In genomic region chr20:35284992-35285805, GRCh38 we compare ENCODE assay signal across 1 cellular context.
TF ChIP-seq lines count a peak whose summit lies in the region.

No MANE protein-coding gene starts in this region.

TF ChIP-seq in HepG2, 621 proteins besides CTCF, POLR2A, EP300 and RAD21 (continued from another document and continues in another):
- TF ChIP-seq ZNF512B (CRISPR knock-in tag; IDR thresholded peaks at IDR 0.05; ENCODE audit: borderline replicate concordance), result no peak
- TF ChIP-seq IKZF5 (CRISPR knock-in tag; IDR thresholded peaks at IDR 0.05), result no peak
- no peak for TF ChIP-seq TCF7L2 (IDR thresholded peaks at IDR 0.05; ENCODE audit: low read depth, low read length)
- no peak; the same call in 1 of the 2 replicates for TF ChIP-seq STAT5B (CRISPR knock-in tag; IDR thresholded peaks at IDR 0.05)
- TF ChIP-seq ZNF790 (CRISPR knock-in tag; IDR thresholded peaks at IDR 0.05; ENCODE audit: borderline replicate concordance), result no peak
- TF ChIP-seq ZNF263 (CRISPR knock-in tag; IDR thresholded peaks at IDR 0.05), result no peak; the same call in 1 of the 2 replicates
- TF ChIP-seq ZKSCAN1 (IDR thresholded peaks at IDR 0.05; ENCODE audit: low read length), result no peak
- no peak for TF ChIP-seq ZNF282 (IDR thresholded peaks at IDR 0.05; ENCODE audit: partially characterized antibody)
- no peak for TF ChIP-seq GMEB1 (CRISPR knock-in tag; IDR thresholded peaks at IDR 0.05; ENCODE audit: borderline replicate concordance)
- no peak for TF ChIP-seq ELK4 (CRISPR knock-in tag; IDR thresholded peaks at IDR 0.05; ENCODE audit: borderline replicate concordance)
- 0 out of 2 replicates have a peak, but pooled peaks have one; percentile 28 for TF ChIP-seq ZNF83 (CRISPR knock-in tag; IDR thresholded peaks at IDR 0.05; ENCODE audit: borderline replicate concordance)
- no peak for TF ChIP-seq KLF12 (CRISPR knock-in tag; IDR thresholded peaks at IDR 0.05; ENCODE audit: borderline replicate concordance)
- TF ChIP-seq PCBP2 (optimal IDR thresholded peaks at IDR 0.05; ENCODE audit: low read depth, low read length, poor library complexity, severe bottlenecking), result peak; percentile 15
- no peak for TF ChIP-seq TBL1XR1 (IDR thresholded peaks at IDR 0.05; ENCODE audit: borderline replicate concordance, low read length, partially characterized antibody)
- no peak for TF ChIP-seq SMAD3 (CRISPR knock-in tag; IDR thresholded peaks at IDR 0.05)
- no peak for TF ChIP-seq ZNF629 (CRISPR knock-in tag; conservative IDR thresholded peaks at IDR 0.05)
- no peak for TF ChIP-seq NCOA2 (CRISPR knock-in tag; IDR thresholded peaks at IDR 0.05)
- no peak; the same call in 1 of the 2 replicates for TF ChIP-seq TARDBP (CRISPR knock-in tag; IDR thresholded peaks at IDR 0.05)
- no peak for TF ChIP-seq HOXA5 (CRISPR knock-in tag; IDR thresholded peaks at IDR 0.05)
- no peak for TF ChIP-seq ZMYM3 (CRISPR knock-in tag; IDR thresholded peaks at IDR 0.05)
- TF ChIP-seq ZNF343 (CRISPR knock-in tag; IDR thresholded peaks at IDR 0.05), result no peak
- TF ChIP-seq ZC3H4 (CRISPR knock-in tag; IDR thresholded peaks at IDR 0.05; ENCODE audit: borderline replicate concordance), result no peak
- no peak; the same call in 1 of the 2 replicates for TF ChIP-seq TRAFD1 (CRISPR knock-in tag; IDR thresholded peaks at IDR 0.05; ENCODE audit: borderline replicate concordance)
- TF ChIP-seq SALL2 (CRISPR knock-in tag; IDR thresholded peaks at IDR 0.05), result no peak
- TF ChIP-seq ZBTB14 (CRISPR knock-in tag; IDR thresholded peaks at IDR 0.05), result no peak
- no peak for TF ChIP-seq NFE2 (CRISPR knock-in tag; IDR thresholded peaks at IDR 0.05)
- no peak for TF ChIP-seq SP5 (CRISPR knock-in tag; IDR thresholded peaks at IDR 0.05; ENCODE audit: borderline replicate concordance, low read depth)
- TF ChIP-seq TFAP4 (IDR thresholded peaks at IDR 0.05; ENCODE audit: borderline replicate concordance, low read depth), result peak; percentile 29; the same call in 1 of the 2 replicates
- no peak for TF ChIP-seq ZNF431 (CRISPR knock-in tag; IDR thresholded peaks at IDR 0.05; ENCODE audit: borderline replicate concordance, low read depth)
- no peak for TF ChIP-seq MAZ (IDR thresholded peaks at IDR 0.05; ENCODE audit: borderline replicate concordance, low read depth, low read length)
- TF ChIP-seq MAZ (CRISPR knock-in tag; IDR thresholded peaks at IDR 0.05; ENCODE audit: low read depth), result no peak
- TF ChIP-seq SMC3 (IDR thresholded peaks at IDR 0.05; ENCODE audit: low read length), result no peak
- no peak for TF ChIP-seq TBX2 (CRISPR knock-in tag; IDR thresholded peaks at IDR 0.05; ENCODE audit: borderline replicate concordance)
- no peak for TF ChIP-seq RELA (CRISPR knock-in tag; IDR thresholded peaks at IDR 0.05)
- no peak for TF ChIP-seq THAP8 (CRISPR knock-in tag; IDR thresholded peaks at IDR 0.05; ENCODE audit: borderline replicate concordance)
- no peak for TF ChIP-seq ATF6 (CRISPR knock-in tag; conservative IDR thresholded peaks at IDR 0.05)
- TF ChIP-seq KLF13 (CRISPR knock-in tag; IDR thresholded peaks at IDR 0.05), result 0 out of 2 replicates have a peak, but pooled peaks have one; percentile 63
- TF ChIP-seq MAFK (conservative IDR thresholded peaks at IDR 0.05 in 1 of 2, IDR thresholded peaks at IDR 0.05 in 1 of 2; ENCODE audit: low read length in 2 of 2), result 0 out of 4 replicates have a peak, but pooled peaks of 1 of the 2 experiments have one; percentile 0
- TF ChIP-seq ZNF841 (CRISPR knock-in tag; IDR thresholded peaks at IDR 0.05; ENCODE audit: borderline replicate concordance), result no peak
- TF ChIP-seq ZMAT3 (CRISPR knock-in tag; conservative IDR thresholded peaks at IDR 0.05), result no peak
- TF ChIP-seq ISX (CRISPR knock-in tag; conservative IDR thresholded peaks at IDR 0.05), result no peak
- TF ChIP-seq MED13 (CRISPR knock-in tag; IDR thresholded peaks at IDR 0.05), result no peak
- peak; percentile 18 for TF ChIP-seq XRCC5 (optimal IDR thresholded peaks at IDR 0.05; ENCODE audit: low read length)
- no peak for TF ChIP-seq AKAP8 (CRISPR knock-in tag; IDR thresholded peaks at IDR 0.05)
- TF ChIP-seq PREB (CRISPR knock-in tag; IDR thresholded peaks at IDR 0.05), result no peak
- TF ChIP-seq MATR3 (CRISPR knock-in tag; IDR thresholded peaks at IDR 0.05), result peak; percentile 83; the same call in 1 of the 2 replicates
- TF ChIP-seq CSRNP2 (CRISPR knock-in tag; conservative IDR thresholded peaks at IDR 0.05; ENCODE audit: low read depth), result no peak
- no peak for TF ChIP-seq CCDC6 (CRISPR knock-in tag; IDR thresholded peaks at IDR 0.05)
- no peak for TF ChIP-seq TP53 (CRISPR knock-in tag; conservative IDR thresholded peaks at IDR 0.05)
